1 cellular context compared by ENCODE assay signal in genomic region chr16:20868890-20869289, GRCh38.
TF ChIP-seq lines count a peak whose summit lies in the region.

No MANE protein-coding gene starts in this region.

TF ChIP-seq in HepG2, 621 proteins besides CTCF, POLR2A, EP300 and RAD21 (continued from another document and continues in another):
- TF ChIP-seq ZNF704 (CRISPR knock-in tag; IDR thresholded peaks at IDR 0.05; ENCODE audit: borderline replicate concordance), result no peak
- TF ChIP-seq SAP130 (CRISPR knock-in tag; IDR thresholded peaks at IDR 0.05; ENCODE audit: low read depth), result peak; percentile 60
- TF ChIP-seq GRHL1 (CRISPR knock-in tag; conservative IDR thresholded peaks at IDR 0.05), result no peak
- peak; percentile 32; the same call in 1 of the 2 replicates for TF ChIP-seq ZBTB33 (CRISPR knock-in tag; IDR thresholded peaks at IDR 0.05)
- TF ChIP-seq ZNF547 (CRISPR knock-in tag; IDR thresholded peaks at IDR 0.05), result no peak; the same call in 1 of the 2 replicates
- TF ChIP-seq CHCHD3 (CRISPR knock-in tag; IDR thresholded peaks at IDR 0.05), result no peak
- no peak for TF ChIP-seq ZBTB25 (CRISPR knock-in tag; IDR thresholded peaks at IDR 0.05)
- peak; percentile 42; the same call in 1 of the 2 replicates for TF ChIP-seq TBX2 (CRISPR knock-in tag; IDR thresholded peaks at IDR 0.05; ENCODE audit: borderline replicate concordance)
- no peak for TF ChIP-seq NBN (conservative IDR thresholded peaks at IDR 0.05)
- no peak for TF ChIP-seq PAF1 (CRISPR knock-in tag; IDR thresholded peaks at IDR 0.05)
- peak; percentile 53; the same call in 1 of the 2 replicates for TF ChIP-seq ZNF580 (CRISPR knock-in tag; IDR thresholded peaks at IDR 0.05; ENCODE audit: borderline replicate concordance, low read depth)
- no peak for TF ChIP-seq ZNF550 (CRISPR knock-in tag; IDR thresholded peaks at IDR 0.05; ENCODE audit: borderline replicate concordance)
- no peak for TF ChIP-seq ATF3 (CRISPR knock-in tag; IDR thresholded peaks at IDR 0.05)
- no peak for TF ChIP-seq TFE3 (CRISPR knock-in tag; IDR thresholded peaks at IDR 0.05)
- TF ChIP-seq ZNF318 (CRISPR knock-in tag; IDR thresholded peaks at IDR 0.05), result no peak
- TF ChIP-seq MBNL3 (CRISPR knock-in tag; conservative IDR thresholded peaks at IDR 0.05), result no peak
- no peak for TF ChIP-seq ZFP62 (CRISPR knock-in tag; IDR thresholded peaks at IDR 0.05)
- no peak for TF ChIP-seq ETS1 (CRISPR knock-in tag; IDR thresholded peaks at IDR 0.05)
- no peak for TF ChIP-seq ZNF609 (CRISPR knock-in tag; IDR thresholded peaks at IDR 0.05; ENCODE audit: borderline replicate concordance)
- no peak for TF ChIP-seq PHF8 (CRISPR knock-in tag; IDR thresholded peaks at IDR 0.05)
- peak; percentile 54; the same call in 1 of the 2 replicates for TF ChIP-seq GATAD2A (CRISPR knock-in tag; IDR thresholded peaks at IDR 0.05)
- no peak for TF ChIP-seq ZNF720 (CRISPR knock-in tag; IDR thresholded peaks at IDR 0.05)
- no peak for TF ChIP-seq MNT (IDR thresholded peaks at IDR 0.05)
- no peak for TF ChIP-seq ZNF7 (CRISPR knock-in tag; IDR thresholded peaks at IDR 0.05)
- peak; percentile 87 for TF ChIP-seq HNF4A (CRISPR knock-in tag; IDR thresholded peaks at IDR 0.05)
- no peak for TF ChIP-seq HMGA1 (CRISPR knock-in tag; conservative IDR thresholded peaks at IDR 0.05)
- TF ChIP-seq ZSCAN22 (CRISPR knock-in tag; IDR thresholded peaks at IDR 0.05), result no peak
- TF ChIP-seq PLRG1 (conservative IDR thresholded peaks at IDR 0.05), result no peak
- TF ChIP-seq ZBTB20 (CRISPR knock-in tag; IDR thresholded peaks at IDR 0.05; ENCODE audit: borderline replicate concordance, low read depth), result no peak
- no peak for TF ChIP-seq FOXM1 (CRISPR knock-in tag; IDR thresholded peaks at IDR 0.05)
- no peak for TF ChIP-seq HOXA7 (CRISPR knock-in tag; IDR thresholded peaks at IDR 0.05)
